Comparison of ENCODE assay signal across 9 cellular contexts in genomic region chr17:7840875-7841274, GRCh38. TPM values are rescaled to one million over a fixed set of nuclear protein-coding genes. Genes with fewer than 3 reads are reported as not detected.
DNase-seq lines count a peak whose midpoint lies in the region; ATAC-seq, FAIRE-seq and TF ChIP-seq lines count a peak whose summit lies in the region.
"Had no signal": no experiment of that assay in that cellular context is flagged by ENCODE, and none has a peak within 500 bp of the region (broad histone marks: within the 10 kb centered on the region; RNA-seq: fewer than 3 reads in every experiment).

No MANE protein-coding gene starts in this region.

- in situ Hi-C loops in GM12878 (cut with MboI) (no loop called here), transverse colon (cut with MboI; ENCODE audit: low pct_ligation_motif_present in 1 of 4, low pct_unique_long_range_greater_than_20kb in 1 of 4, low sequenced_read_pairs in 3 of 4) (no loop called here)

- TF ChIP-seq CTCF in GM12878 (IDR thresholded peaks at IDR 0.05 in 2 of 3, conservative IDR thresholded peaks at IDR 0.05 in 1 of 3; ENCODE audit: control insufficient read depth in 2 of 3, extremely low read depth in 1 of 3, insufficient read depth in 1 of 3, low read depth in 3 of 3, low read length in 3 of 3) (no peak), transverse colon (IDR thresholded peaks at IDR 0.05) (no peak)

- peaks cover 7% of the 10 kb centered on the region for H3K36me3 Mint-ChIP-seq in activated naive CD4-positive, alpha-beta T cell treated with anti-CD3 and anti-CD28 coated beads for 36 hours (ENCODE audit: low read depth)
- H3K36me3 Mint-ChIP-seq in memory B cell = peaks cover 5% of the 10 kb centered on the region

- POLR2A ChIA-PET in GM12878 (lab: Charles Lee) = interaction anchor here (1.0 kb wide), 2 partner anchors 16 to 263 kb away, joined by 3 to 5 read pairs; partner anchors contain the start of gene NAA38
- POLR2A ChIA-PET in HEK293T (lab: Yijun Ruan, JAX) = interaction anchor here (1.7 to 3.4 kb wide), 2 partner anchors 16 to 153 kb away, joined by 6 to 18 read pairs; partner anchors contain the start of genes NAA38, TP53 and WRAP53

- H3K27me3 Mint-ChIP-seq in activated naive CD4-positive, alpha-beta T cell treated with anti-CD3 and anti-CD28 coated beads for 36 hours (ENCODE audit: low read depth) = no peaks in the 10 kb centered on the region
- no peaks in the 10 kb centered on the region for H3K27me3 Mint-ChIP-seq in memory B cell

- H3K27me3 ChIP-seq in GM12878 (replicated peaks in 1 of 2; ENCODE audit: control insufficient read depth in 2 of 2, insufficient read depth in 2 of 2, low read length in 1 of 2) = no peaks in the 10 kb centered on the region
- no peaks in the 10 kb centered on the region for H3K27me3 ChIP-seq in transverse colon

- peak overlapping the region; percentile 97 for H3K9ac ChIP-seq in GM12878 (ENCODE audit: control insufficient read depth, insufficient read depth, low read length)

- ATAC-seq in GM12878 = no peak
- ATAC-seq in memory B cell (ENCODE audit: low read depth) = no peak
- no peak for ATAC-seq in HG02852 (IDR thresholded peaks at IDR 0.05; ENCODE audit: unreplicated experiment)

- peak overlapping the region; percentile 89 for H3K4me3 Mint-ChIP-seq in activated naive CD4-positive, alpha-beta T cell treated with anti-CD3 and anti-CD28 coated beads for 36 hours
- peak overlapping the region; percentile 97 for H3K4me3 Mint-ChIP-seq in memory B cell

- H3K36me3 ChIP-seq in GM12878 (ENCODE audit: control insufficient read depth in 2 of 2, insufficient read depth in 2 of 2, low read length in 1 of 2) = peaks cover 0 to 5% of the 10 kb centered on the region in 2 experiments; a peak in 2 of 4 replicates
- peaks cover 0 to 4% (median 1%) of the 10 kb centered on the region in 4 donors for H3K36me3 ChIP-seq in transverse colon

- TF ChIP-seq EP300 in GM12878 (IDR thresholded peaks at IDR 0.05; ENCODE audit: borderline replicate concordance in 1 of 2, control insufficient read depth in 1 of 2, low read depth in 2 of 2, low read length in 2 of 2) (no peak), transverse colon (IDR thresholded peaks at IDR 0.05; ENCODE audit: low read depth) (no peak)

- H4K20me1 ChIP-seq in GM12878 (ENCODE audit: control insufficient read depth, insufficient read depth) = no peaks in the 10 kb centered on the region; the same call in none of the 2 replicates

- 100% methylated on average over 1 of the region's 1 CpG for WGBS in GM12878 (ENCODE audit: insufficient coverage, insufficient replicate concordance, low lambda C conversion rate, missing lambda C conversion rate)
- WGBS in transverse colon (ENCODE audit: low coverage in 1 of 2), 2 donors = 43 to 50% methylated on average over 1 of the region's 1 CpG

- no peak for TF ChIP-seq POLR2A in GM12878 (IDR thresholded peaks at IDR 0.05; ENCODE audit: low read depth, low read length)
- no peak for TF ChIP-seq POLR2A in transverse colon (IDR thresholded peaks at IDR 0.05)

- H3K4me2 ChIP-seq in GM12878 (ENCODE audit: control insufficient read depth, insufficient read depth) = peak overlapping the region; percentile 100

- no TSS peak for BruUV-seq in GM12878 (replicated peaks; lab: Mats Ljungman, UMichigan)

- H3K9me3 ChIP-seq in GM12878 (replicated peaks; ENCODE audit: control insufficient read depth, insufficient read depth, low read length) (no peaks in the 10 kb centered on the region), transverse colon (no peaks in the 10 kb centered on the region)

- FAIRE-seq in GM12878 (lab: Jason Lieb, UNC) = no peak
- FAIRE-seq: D721Med had no signal

- SMC1A ChIA-PET in GM12878 (lab: Charles Lee; ENCODE audit: uncharacterized antibody, unreplicated experiment) = interaction anchor here (0.9 to 1.5 kb wide), 5 partner anchors 10 to 216 kb away, joined by 3 read pairs; partner anchors contain the start of genes CYB5D1 and NAA38

- DNase-seq in activated naive CD4-positive, alpha-beta T cell treated with anti-CD3 and anti-CD28 coated beads for 36 hours = no peak
- no peak for DNase-seq in activated naive CD4-positive, alpha-beta T cell treated with anti-CD3 and anti-CD28 coated beads, Interleukin-2, amount 50 U/mL, for 16 hours
- no peak for DNase-seq in GM12878 (ENCODE audit: low read depth, low spot score)
- DNase-seq in memory B cell (ENCODE audit: low spot score in 2 of 2) = no peak
- DNase-seq in transverse colon = no peak
- DNase-seq in NCI-H146 treated with DMSO at 0.1 percent for 48 hours (lab: John Stamatoyannopoulos, UW; ENCODE audit: unreplicated experiment) = no peak
- no peak for DNase-seq in HEK293T (ENCODE audit: extremely low spot score)

- H3K27ac Mint-ChIP-seq in activated naive CD4-positive, alpha-beta T cell treated with anti-CD3 and anti-CD28 coated beads for 36 hours = peak overlapping the region; percentile 82
- peak overlapping the region; percentile 99 for H3K27ac Mint-ChIP-seq in memory B cell

- H3K4me3 ChIP-seq in GM12878 (peak overlapping the region; percentile 92), transverse colon (peak overlapping the region in 2 of 4 donors; percentile 54 to 78)

- CTCF ChIA-PET in activated naive CD4-positive, alpha-beta T cell treated with anti-CD3 and anti-CD28 coated beads for 36 hours (lab: Charles Lee) = interaction anchor here (0.8 to 1.4 kb wide), 8 partner anchors 11 to 148 kb away, joined by 3 to 6 read pairs (median 4); partner anchors contain the start of gene NAA38
- CTCF ChIA-PET in GM12878 (lab: Yijun Ruan, JAX) (interaction anchor here (0.6 to 2.3 kb wide), 9 partner anchors 10 to 229 kb away, joined by 3 to 9 read pairs (median 3); partner anchors contain the start of genes CNTROB, NAA38 and TRAPPC1), HEK293T (lab: Yijun Ruan, JAX) (no interaction called here)

- no peaks in the 10 kb centered on the region for H3K9me3 Mint-ChIP-seq in activated naive CD4-positive, alpha-beta T cell treated with anti-CD3 and anti-CD28 coated beads for 36 hours
- no peaks in the 10 kb centered on the region for H3K9me3 Mint-ChIP-seq in memory B cell

- intact Hi-C loops in activated naive CD4-positive, alpha-beta T cell treated with anti-CD3 and anti-CD28 coated beads for 36 hours (cut with micrococcal nuclease) = loop anchor here (5.0 to 10.0 kb wide), 8 partner anchors 224 to 604 kb away; partner anchors contain the start of genes ACAP1, CTDNEP1, EIF5A and ELP5
- intact Hi-C loops in GM12878 (cut with micrococcal nuclease; ENCODE audit: unreplicated experiment) (no loop called here), transverse colon (cut with DNase I; ENCODE audit: low total_unique reads) (loop anchor here (5.0 kb wide), 1 partner anchor 599 kb away; the partner anchor contains the start of gene GABARAP)

- RAD21 ChIA-PET in GM12878 (lab: Charles Lee; ENCODE audit: unreplicated experiment) = interaction anchor here (1.3 to 2.1 kb wide), 3 partner anchors 10 to 97 kb away, joined by 4 to 8 read pairs (median 6); partner anchors contain the start of gene NAA38

- H3K4me1 Mint-ChIP-seq in activated naive CD4-positive, alpha-beta T cell treated with anti-CD3 and anti-CD28 coated beads for 36 hours (ENCODE audit: low read depth) = peaks cover 53% of the 10 kb centered on the region
- H3K4me1 Mint-ChIP-seq in memory B cell = peaks cover 59% of the 10 kb centered on the region

- H2AFZ ChIP-seq in GM12878 (ENCODE audit: control insufficient read depth, low read depth, low read length) = no peak overlapping the region

- no peak for TF ChIP-seq RAD21 in GM12878 (IDR thresholded peaks at IDR 0.05; ENCODE audit: insufficient read depth, low read depth, low read length)

- H3K4me1 ChIP-seq in GM12878 (ENCODE audit: control insufficient read depth, insufficient read depth, low read length) (peaks cover 41% of the 10 kb centered on the region), transverse colon (peaks cover 44 to 87% (median 58%) of the 10 kb centered on the region in 4 donors)

- H3K27ac ChIP-seq in GM12878 (ENCODE audit: control insufficient read depth, insufficient read depth) (peak overlapping the region; percentile 4), transverse colon (peak overlapping the region; percentile 97 to 99 (median 99))

- peaks cover 69% of the 10 kb centered on the region for H3K79me2 ChIP-seq in GM12878 (ENCODE audit: control insufficient read depth, insufficient read depth, low read length)

RNA-seq across cellular contexts. Expression of gene KDM6B, which starts 6.9 kb away (rescaled TPM):
- 10 to 100 TPM; 22.7 to 24.1 TPM for total RNA-seq in activated naive CD4-positive, alpha-beta T cell treated with anti-CD3 and anti-CD28 coated beads for 36 hours
- 30.6 and 36.2 TPM in 2 replicates for total RNA-seq in GM12878 (2013; cell fraction: nucleolus; rRNA removed)
- total RNA-seq in GM12878 (2014; rRNA removed) = 1.2 and 9.8 TPM in 2 replicates
- total RNA-seq in GM12878 (2014; rRNA removed; fragmentation: Illumina TruSeq; extraction: Trizol) = 1.7 and 6.3 TPM in 2 replicates
- total RNA-seq in GM12878 (2021) = 19.7 and 21.4 TPM in 2 replicates
- 2.1 TPM for polyA plus RNA-seq in GM12878 (2011; ENCODE audit: low read depth)
- 1.3 and 2.4 TPM in 2 replicates for polyA plus RNA-seq in GM12878 (2011; rRNA removed)
- 1.3 and 1.6 TPM in 2 replicates for polyA plus RNA-seq in GM12878 (2011; cell fraction: cytosol; rRNA removed)
- 16.6 and 37.4 TPM in 2 replicates for polyA plus RNA-seq in GM12878 (2011; cell fraction: nucleus; rRNA removed)
- 12.8 and 15.1 TPM in 2 replicates for polyA plus RNA-seq in GM12878 (2012)
- 0.92 and 2.1 TPM in 2 replicates for polyA plus RNA-seq in GM12878 (2014; fragmentation: Illumina TruSeq; extraction: Trizol)
- under 1 TPM; 0.05 to 0.07 TPM for polyA plus RNA-seq in GM12878 (2014; fragmentation: Nextera tagmentation; extraction: Ambion mirVana)
- polyA plus RNA-seq in GM12878 (2014; rRNA removed) = 4.4 and 33.5 TPM in 2 replicates
- 1 to 10 TPM in 1 of 2 experiments, under 1 TPM in 1; 0.91 to 1.7 TPM for polyA plus RNA-seq in GM12878 (2016; fragmentation: Nextera tagmentation; extraction: Ambion mirVana)
- 11.1 and 16.4 TPM in 2 replicates for polyA minus RNA-seq in GM12878 (2011; rRNA and poly(A)+ RNA removed)
- polyA minus RNA-seq in GM12878 (2011; cell fraction: cytosol; rRNA and poly(A)+ RNA removed) = 4.5 and 4.7 TPM in 2 replicates
- 28.2 and 41.9 TPM in 2 replicates for polyA minus RNA-seq in GM12878 (2011; cell fraction: nucleus; rRNA and poly(A)+ RNA removed)
- 10 to 100 TPM; 18.3 to 33.7 (median 30.2) TPM for total RNA-seq in transverse colon

RNA-seq across cellular contexts. Expression of gene TMEM88, which starts 14.0 kb away (rescaled TPM):
- total RNA-seq in activated naive CD4-positive, alpha-beta T cell treated with anti-CD3 and anti-CD28 coated beads for 36 hours = 1 to 10 TPM; 1.2 to 1.5 TPM
- 3.8 and 4.1 TPM in 2 replicates for total RNA-seq in GM12878 (2013; cell fraction: nucleolus; rRNA removed)
- 0.16 and 0.62 TPM in 2 replicates for total RNA-seq in GM12878 (2014; rRNA removed)
- total RNA-seq in GM12878 (2014; rRNA removed; fragmentation: Illumina TruSeq; extraction: Trizol) = 0.28 TPM in 1 of 2 replicates, not detected in the other
- total RNA-seq in GM12878 (2021) = 0.69 and 1.1 TPM in 2 replicates
- not detected for polyA plus RNA-seq in GM12878 (2011; ENCODE audit: low read depth)
- 0.20 TPM in 1 of 2 replicates, not detected in the other for polyA plus RNA-seq in GM12878 (2011; rRNA removed)
- polyA plus RNA-seq in GM12878 (2011; cell fraction: cytosol; rRNA removed) = 0.17 and 0.27 TPM in 2 replicates
- 3.4 and 5.0 TPM in 2 replicates for polyA plus RNA-seq in GM12878 (2011; cell fraction: nucleus; rRNA removed)
- polyA plus RNA-seq in GM12878 (2012) = 1.2 TPM in 2 replicates
- polyA plus RNA-seq in GM12878 (2014; fragmentation: Illumina TruSeq; extraction: Trizol) = 0.21 TPM in 1 of 2 replicates, not detected in the other
- polyA plus RNA-seq in GM12878 (2014; fragmentation: Nextera tagmentation; extraction: Ambion mirVana) = not detected
- polyA plus RNA-seq in GM12878 (2014; rRNA removed) = 0.22 and 2.2 TPM in 2 replicates
- under 1 TPM in 1 of 2 experiments, not detected in 1; 0.24 TPM for polyA plus RNA-seq in GM12878 (2016; fragmentation: Nextera tagmentation; extraction: Ambion mirVana)
- not detected in 2 replicates for polyA minus RNA-seq in GM12878 (2011; rRNA and poly(A)+ RNA removed)
- polyA minus RNA-seq in GM12878 (2011; cell fraction: cytosol; rRNA and poly(A)+ RNA removed) = not detected in 2 replicates
- 0.97 and 1.9 TPM in 2 replicates for polyA minus RNA-seq in GM12878 (2011; cell fraction: nucleus; rRNA and poly(A)+ RNA removed)
- 10 to 100 TPM in 1 of 4 donors, 1 to 10 TPM in 3; 2.4 to 13.1 (median 6.8) TPM for total RNA-seq in transverse colon

RNA-seq across cellular contexts. Expression of gene NAA38, which starts 16.5 kb away (rescaled TPM):
- total RNA-seq in activated naive CD4-positive, alpha-beta T cell treated with anti-CD3 and anti-CD28 coated beads for 36 hours = 10 to 100 TPM; 75.0 to 75.3 TPM
- total RNA-seq in GM12878 (2013; cell fraction: nucleolus; rRNA removed) = 5.1 and 8.1 TPM in 2 replicates
- total RNA-seq in GM12878 (2014; rRNA removed) (197 and 248 TPM in 2 replicates), GM12878 (2014; rRNA removed; fragmentation: Illumina TruSeq; extraction: Trizol) (98.5 and 108 TPM in 2 replicates), GM12878 (2021) (112 and 116 TPM in 2 replicates), transverse colon (10 to 100 TPM; 59.8 to 95.3 (median 86.5) TPM)
- 18.5 TPM for polyA plus RNA-seq in GM12878 (2011; ENCODE audit: low read depth)
- polyA plus RNA-seq in GM12878 (2011; rRNA removed) (28.4 and 82.1 TPM in 2 replicates), GM12878 (2014; fragmentation: Illumina TruSeq; extraction: Trizol) (2.7 and 31.5 TPM in 2 replicates), GM12878 (2014; fragmentation: Nextera tagmentation; extraction: Ambion mirVana) (100 to 1,000 TPM; 206 to 231 TPM), GM12878 (2014; rRNA removed) (223 and 292 TPM in 2 replicates), GM12878 (2016; fragmentation: Nextera tagmentation; extraction: Ambion mirVana) (100 to 1,000 TPM; 323 to 337 TPM)
- 113 and 206 TPM in 2 replicates for polyA plus RNA-seq in GM12878 (2011; cell fraction: cytosol; rRNA removed)
- polyA plus RNA-seq in GM12878 (2011; cell fraction: nucleus; rRNA removed) = 131 and 137 TPM in 2 replicates
- 83.2 and 107 TPM in 2 replicates for polyA plus RNA-seq in GM12878 (2012)
- 15.4 and 31.2 TPM in 2 replicates for polyA minus RNA-seq in GM12878 (2011; rRNA and poly(A)+ RNA removed)
- polyA minus RNA-seq in GM12878 (2011; cell fraction: cytosol; rRNA and poly(A)+ RNA removed) = 64.1 and 73.8 TPM in 2 replicates
- 21.2 and 34.0 TPM in 2 replicates for polyA minus RNA-seq in GM12878 (2011; cell fraction: nucleus; rRNA and poly(A)+ RNA removed)

RNA-seq across cellular contexts. Expression of gene CYB5D1, which starts 16.9 kb away (rescaled TPM):
- 1 to 10 TPM; 6.1 to 6.5 TPM for total RNA-seq in activated naive CD4-positive, alpha-beta T cell treated with anti-CD3 and anti-CD28 coated beads for 36 hours
- 6.3 and 10.0 TPM in 2 replicates for total RNA-seq in GM12878 (2013; cell fraction: nucleolus; rRNA removed)
- total RNA-seq in GM12878 (2014; rRNA removed) (6.8 and 8.4 TPM in 2 replicates), GM12878 (2014; rRNA removed; fragmentation: Illumina TruSeq; extraction: Trizol) (5.8 and 6.6 TPM in 2 replicates), GM12878 (2021) (7.7 and 7.9 TPM in 2 replicates), transverse colon (10 to 100 TPM in 1 of 4 donors, 1 to 10 TPM in 2, not detected in 1; 4.9 to 50.4 (median 9.6) TPM)
- 2.1 TPM for polyA plus RNA-seq in GM12878 (2011; ENCODE audit: low read depth)
- polyA plus RNA-seq in GM12878 (2011; rRNA removed) (6.1 and 7.3 TPM in 2 replicates), GM12878 (2014; fragmentation: Illumina TruSeq; extraction: Trizol) (8.7 and 10.7 TPM in 2 replicates), GM12878 (2014; fragmentation: Nextera tagmentation; extraction: Ambion mirVana) (1 to 10 TPM; 1.6 TPM), GM12878 (2014; rRNA removed) (6.9 and 8.1 TPM in 2 replicates), GM12878 (2016; fragmentation: Nextera tagmentation; extraction: Ambion mirVana) (1 to 10 TPM; 4.3 to 5.0 TPM)
- 5.0 and 6.7 TPM in 2 replicates for polyA plus RNA-seq in GM12878 (2011; cell fraction: cytosol; rRNA removed)
- 3.3 and 4.2 TPM in 2 replicates for polyA plus RNA-seq in GM12878 (2011; cell fraction: nucleus; rRNA removed)
- 4.1 and 5.5 TPM in 2 replicates for polyA plus RNA-seq in GM12878 (2012)
- polyA minus RNA-seq in GM12878 (2011; rRNA and poly(A)+ RNA removed) = 3.7 and 6.3 TPM in 2 replicates
- polyA minus RNA-seq in GM12878 (2011; cell fraction: cytosol; rRNA and poly(A)+ RNA removed) = 1.6 and 2.4 TPM in 2 replicates
- 3.1 and 11.2 TPM in 2 replicates for polyA minus RNA-seq in GM12878 (2011; cell fraction: nucleus; rRNA and poly(A)+ RNA removed)

RNA-seq across cellular contexts. Expression of gene CHD3, which starts 47.7 kb away (rescaled TPM):
- 100 to 1,000 TPM; 180 to 185 TPM for total RNA-seq in activated naive CD4-positive, alpha-beta T cell treated with anti-CD3 and anti-CD28 coated beads for 36 hours
- 85.9 and 102 TPM in 2 replicates for total RNA-seq in GM12878 (2013; cell fraction: nucleolus; rRNA removed)
- 53.9 and 58.8 TPM in 2 replicates for total RNA-seq in GM12878 (2014; rRNA removed)
- total RNA-seq in GM12878 (2014; rRNA removed; fragmentation: Illumina TruSeq; extraction: Trizol) = 36.8 and 37.4 TPM in 2 replicates
- total RNA-seq in GM12878 (2021) = 77.5 and 86.8 TPM in 2 replicates
- 32.2 TPM for polyA plus RNA-seq in GM12878 (2011; ENCODE audit: low read depth)
- polyA plus RNA-seq in GM12878 (2011; rRNA removed) = 32.2 and 40.8 TPM in 2 replicates
- polyA plus RNA-seq in GM12878 (2011; cell fraction: cytosol; rRNA removed) = 54.9 and 68.6 TPM in 2 replicates
- polyA plus RNA-seq in GM12878 (2011; cell fraction: nucleus; rRNA removed) = 210 and 271 TPM in 2 replicates
- 61.0 and 78.0 TPM in 2 replicates for polyA plus RNA-seq in GM12878 (2012)
- polyA plus RNA-seq in GM12878 (2014; fragmentation: Illumina TruSeq; extraction: Trizol) = 53.9 and 56.1 TPM in 2 replicates
- 1 to 10 TPM; 1.4 to 3.3 TPM for polyA plus RNA-seq in GM12878 (2014; fragmentation: Nextera tagmentation; extraction: Ambion mirVana)
- polyA plus RNA-seq in GM12878 (2014; rRNA removed) = 55.1 and 69.0 TPM in 2 replicates
- polyA plus RNA-seq in GM12878 (2016; fragmentation: Nextera tagmentation; extraction: Ambion mirVana) = 10 to 100 TPM; 13.2 to 14.4 TPM
- polyA minus RNA-seq in GM12878 (2011; rRNA and poly(A)+ RNA removed) = 62.9 and 77.4 TPM in 2 replicates
- 29.1 and 43.7 TPM in 2 replicates for polyA minus RNA-seq in GM12878 (2011; cell fraction: cytosol; rRNA and poly(A)+ RNA removed)
- 36.8 and 69.3 TPM in 2 replicates for polyA minus RNA-seq in GM12878 (2011; cell fraction: nucleus; rRNA and poly(A)+ RNA removed)
- 10 to 100 TPM; 53.0 to 71.6 (median 62.0) TPM for total RNA-seq in transverse colon
